Comparison of ENCODE assay signal across 9 cellular contexts in genomic region chr11:43602670-43603069, GRCh38.
"Had no signal": no experiment of that assay in that cellular context is flagged by ENCODE, and none has a peak within 500 bp of the region (broad histone marks: within the 10 kb centered on the region; RNA-seq: fewer than 3 reads in every experiment).

No MANE protein-coding gene starts in this region.

- H3K9me3 Mint-ChIP-seq: H9 had no signal

- H3K4me1 Mint-ChIP-seq: H9, IgD-negative memory B cell had no signal

- H3K27ac ChIP-seq: HL-60, KMS-11 had no signal

- FAIRE-seq: H54, HepG2 had no signal

- H3K9ac ChIP-seq: KMS-11 had no signal

- H3K4me3 Mint-ChIP-seq: H9, IgD-negative memory B cell had no signal

- H3K27ac Mint-ChIP-seq: H9 had no signal

- H3K4me2 ChIP-seq: KMS-11 had no signal

- ATAC-seq: HepG2 had no signal

- H3K36me3 Mint-ChIP-seq: IgD-negative memory B cell had no signal

- DNase-seq: GOT3, H9, HCEC 1CT, KBM-7 had no signal
